In genomic region chrX:152817082-152817744, GRCh38 we compare ENCODE assay signal across 8 cellular contexts. TPM values are rescaled to one million over a fixed set of nuclear protein-coding genes. Genes with fewer than 3 reads are reported as not detected.
DNase-seq lines count a peak whose midpoint lies in the region; ATAC-seq lines count a peak whose summit lies in the region.

No MANE protein-coding gene starts in this region.

- CTCF ChIA-PET in activated naive CD4-positive, alpha-beta T cell treated with anti-CD3 and anti-CD28 coated beads for 36 hours (lab: Charles Lee), result interaction anchor here (0.7 to 1.0 kb wide), 2 partner anchors 166 to 215 kb away, joined by 3 read pairs; no protein-coding TSS in a partner anchor

- H3K27me3 Mint-ChIP-seq in activated naive CD4-positive, alpha-beta T cell treated with anti-CD3 and anti-CD28 coated beads for 36 hours (ENCODE audit: low read depth), result peaks cover 3% of the 10 kb centered on the region

- intact Hi-C loops in activated naive CD4-positive, alpha-beta T cell treated with anti-CD3 and anti-CD28 coated beads for 36 hours (cut with micrococcal nuclease), result loop anchor here (1.0 to 5.0 kb wide), 4 partner anchors 174 to 1065 kb away; no protein-coding TSS in a partner anchor

- no peak for ATAC-seq in HG03025 (IDR thresholded peaks at IDR 0.05; ENCODE audit: low FRiP score, unreplicated experiment)
- no peak for ATAC-seq in GM18511 (IDR thresholded peaks at IDR 0.05; ENCODE audit: unreplicated experiment)

- no peaks in the 10 kb centered on the region for H3K9me3 Mint-ChIP-seq in activated naive CD4-positive, alpha-beta T cell treated with anti-CD3 and anti-CD28 coated beads for 36 hours

- H3K36me3 Mint-ChIP-seq in activated naive CD4-positive, alpha-beta T cell treated with anti-CD3 and anti-CD28 coated beads for 36 hours (ENCODE audit: low read depth), result no peaks in the 10 kb centered on the region

- no peaks in the 10 kb centered on the region for H3K4me1 Mint-ChIP-seq in activated naive CD4-positive, alpha-beta T cell treated with anti-CD3 and anti-CD28 coated beads for 36 hours (ENCODE audit: low read depth)

- no peak overlapping the region for H3K4me3 Mint-ChIP-seq in activated naive CD4-positive, alpha-beta T cell treated with anti-CD3 and anti-CD28 coated beads for 36 hours

- H3K27ac Mint-ChIP-seq in activated naive CD4-positive, alpha-beta T cell treated with anti-CD3 and anti-CD28 coated beads for 36 hours, result no peak overlapping the region

- peak; percentile 44 for DNase-seq in activated naive CD4-positive, alpha-beta T cell treated with anti-CD3 and anti-CD28 coated beads for 36 hours
- DNase-seq in activated naive CD4-positive, alpha-beta T cell treated with Interleukin-2 at 50 U/mL for 16 hours, result no peak
- DNase-seq in NCI-H526 (lab: John Stamatoyannopoulos, UW), result peak; percentile 3 to 17
- peak; percentile 61 for DNase-seq in dermis blood vessel endothelial cell
- DNase-seq in nucleus accumbens (lab: John Stamatoyannopoulos, UW), result peak in 30 of 56 donors; percentile 0 to 62 (median 8)
- no peak for DNase-seq in effector CD4-positive, alpha-beta T cell

RNA-seq across cellular contexts. Expression of gene CETN2, which starts 13.3 kb away (rescaled TPM):
- total RNA-seq in activated naive CD4-positive, alpha-beta T cell treated with anti-CD3 and anti-CD28 coated beads for 36 hours, result 10 to 100 TPM; 10.1 to 11.9 TPM
- total RNA-seq in dermis blood vessel endothelial cell, result 23.3 and 25.2 TPM in 2 replicates

RNA-seq across cellular contexts. Expression of gene NSDHL, which starts 13.7 kb away (rescaled TPM):
- total RNA-seq in activated naive CD4-positive, alpha-beta T cell treated with anti-CD3 and anti-CD28 coated beads for 36 hours, result 10 to 100 TPM; 13.3 to 16.2 TPM
- 16.0 and 28.4 TPM in 2 replicates for total RNA-seq in dermis blood vessel endothelial cell

RNA-seq across cellular contexts. Expression of gene MAGEA6, which starts 47.7 kb away (rescaled TPM):
- not detected for total RNA-seq in activated naive CD4-positive, alpha-beta T cell treated with anti-CD3 and anti-CD28 coated beads for 36 hours
- total RNA-seq in dermis blood vessel endothelial cell, result not detected in 2 replicates

RNA-seq across cellular contexts. Expression of gene CSAG3, which starts 58.2 kb away (rescaled TPM):
- total RNA-seq in activated naive CD4-positive, alpha-beta T cell treated with anti-CD3 and anti-CD28 coated beads for 36 hours, result under 1 TPM; 0.26 to 0.74 TPM
- not detected in 2 replicates for total RNA-seq in dermis blood vessel endothelial cell

Comparison
In these comparisons a context has a peak if more than half of its experiments do, and no peak if none do; other contexts are left out.
1. DNase-seq: peak in activated naive CD4-positive, alpha-beta T cell treated with anti-CD3 and anti-CD28 coated beads for 36 hours (single experiment), NCI-H526 (2 of 2), dermis blood vessel endothelial cell (single experiment) and nucleus accumbens (30 of 56); none in activated naive CD4-positive, alpha-beta T cell treated with Interleukin-2 at 50 U/mL for 16 hours (single experiment) and effector CD4-positive, alpha-beta T cell (single experiment).